In the genomic region with DNA sequence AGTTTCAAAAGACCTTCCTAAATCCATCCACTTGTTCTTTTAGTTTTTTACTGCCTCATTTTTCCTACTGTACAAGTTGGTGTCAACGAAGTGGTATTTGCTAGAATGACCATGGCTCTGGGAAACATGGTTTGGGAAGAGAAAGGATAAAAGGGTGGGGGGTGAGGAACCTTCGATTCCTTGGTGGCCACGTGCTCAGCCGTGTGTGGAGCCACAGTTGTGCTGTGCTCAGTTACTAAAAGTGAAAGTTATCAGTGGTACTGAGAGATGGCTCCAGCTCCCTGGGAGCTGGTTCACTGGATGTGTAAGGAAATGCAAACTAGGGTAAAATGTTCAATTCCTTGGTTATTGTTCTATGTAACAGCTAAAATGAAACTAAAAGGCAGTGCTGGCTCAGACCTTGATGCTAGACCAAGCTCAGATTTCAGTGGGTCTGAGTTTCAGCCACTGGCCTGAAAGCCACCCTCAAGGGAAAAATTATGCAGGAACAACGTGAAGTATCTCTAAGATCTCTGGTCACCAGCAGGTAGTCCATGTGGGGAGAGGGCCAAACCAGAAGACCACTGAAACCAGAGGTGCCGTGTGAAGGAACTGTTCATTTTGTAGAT, we compare ENCODE assay signal across 11 cellular contexts. TPM values are rescaled to one million over a fixed set of nuclear protein-coding genes. Genes with fewer than 3 reads are reported as not detected.
DNase-seq lines count a peak whose midpoint lies in the region; ATAC-seq and TF ChIP-seq lines count a peak whose summit lies in the region.
"Had no signal": no experiment of that assay in that cellular context is flagged by ENCODE, and none has a peak within 500 bp of the region (broad histone marks: within the 10 kb centered on the region; RNA-seq: fewer than 3 reads in every experiment).

No MANE protein-coding gene starts in this region.

- H3K27ac ChIP-seq in ACC112 (ENCODE audit: low read depth, low read length) (no peak overlapping the region), hepatocyte (no peak overlapping the region)

- H3K79me2 ChIP-seq in ACC112 (ENCODE audit: control insufficient read depth, insufficient read depth, low read length, unreplicated experiment) (no peaks in the 10 kb centered on the region), hepatocyte (no peaks in the 10 kb centered on the region)

- H3K4me2 ChIP-seq in hepatocyte: no peak overlapping the region

- no peak for DNase-seq in stimulated activated CD4-positive, alpha-beta T cell treated with anti-CD3 and anti-CD28 coated beads, Interleukin-2, amount 100 ng/mL, for 24 hours
- no peak for DNase-seq in 8988T
- DNase-seq in middle frontal gyrus (ENCODE audit: extremely low spot score, low spot score): no peak
- DNase-seq in hepatocyte (ENCODE audit: low spot score): no peak
- DNase-seq: foreskin melanocyte had no signal

- H3K4me1 ChIP-seq in ACC112 (ENCODE audit: control insufficient read depth, insufficient read depth, low read length, unreplicated experiment) (peaks cover 5% of the 10 kb centered on the region), hepatocyte (ENCODE audit: insufficient read depth) (peaks cover 34% of the 10 kb centered on the region)

- no peaks in the 10 kb centered on the region for H3K9me2 ChIP-seq in hepatocyte (replicated peaks; ENCODE audit: insufficient read depth)

- peaks cover 4% of the 10 kb centered on the region; the same call in 1 of the 2 replicates for H3K27me3 ChIP-seq in ACC112 (ENCODE audit: insufficient read depth, low read length)
- no peaks in the 10 kb centered on the region for H3K27me3 ChIP-seq in hepatocyte

- ATAC-seq in GM19025 (IDR thresholded peaks at IDR 0.05; ENCODE audit: low read depth, unreplicated experiment) (peak; percentile 68), HG02678 (IDR thresholded peaks at IDR 0.05; ENCODE audit: unreplicated experiment) (peak; percentile 73), HG03469 (IDR thresholded peaks at IDR 0.05; ENCODE audit: unreplicated experiment) (peak; percentile 72)

- H3K4me3 ChIP-seq in ACC112 (ENCODE audit: low read depth, low read length): peak overlapping the region; percentile 58
- no peak overlapping the region for H3K4me3 ChIP-seq in hepatocyte
- H3K4me3 ChIP-seq: lung had no signal

- H2AFZ ChIP-seq in ACC112 (ENCODE audit: low read length, unreplicated experiment) (peak overlapping the region; percentile 85), hepatocyte (no peak overlapping the region)

- no peaks in the 10 kb centered on the region for H3K9me3 ChIP-seq in hepatocyte (ENCODE audit: low read depth)

- no peak for TF ChIP-seq CTCF in hepatocyte (IDR thresholded peaks at IDR 0.05; ENCODE audit: poor library complexity)

- 89% methylated on average over 6 of the region's 6 CpGs for WGBS in hepatocyte (ENCODE audit: low lambda C conversion rate, missing lambda C conversion rate)

- no peaks in the 10 kb centered on the region for H4K20me1 ChIP-seq in hepatocyte (ENCODE audit: insufficient read depth, poor library complexity, severe bottlenecking)

- H3K36me3 ChIP-seq in ACC112 (ENCODE audit: insufficient read depth, low read length) (no peaks in the 10 kb centered on the region), hepatocyte (replicated peaks; ENCODE audit: insufficient read depth, low read depth) (no peaks in the 10 kb centered on the region)

RNA-seq across cellular contexts. Expression of gene SLC22A2, which starts 7.4 kb away (rescaled TPM):
- 0.43 and 1.2 TPM in 2 replicates for total RNA-seq in hepatocyte
- polyA plus RNA-seq in hepatocyte: 0.57 and 1.5 TPM in 2 replicates
- total RNA-seq: activated T-helper 2 cell treated with anti-CD3 and anti-CD28 coated beads, Interferon-gamma antibody, Interleukin-2, Interleukin-4, amounts not matched to agents 10 μg/mL and 5 μg/mL and 100 μg/mL, durations not matched to agents 14 hours and 24 hours and 36 hours; lung had no signal
- polyA plus RNA-seq: lung had no signal
